Comparison of ENCODE assay signal across 11 cellular contexts in the genomic region with DNA sequence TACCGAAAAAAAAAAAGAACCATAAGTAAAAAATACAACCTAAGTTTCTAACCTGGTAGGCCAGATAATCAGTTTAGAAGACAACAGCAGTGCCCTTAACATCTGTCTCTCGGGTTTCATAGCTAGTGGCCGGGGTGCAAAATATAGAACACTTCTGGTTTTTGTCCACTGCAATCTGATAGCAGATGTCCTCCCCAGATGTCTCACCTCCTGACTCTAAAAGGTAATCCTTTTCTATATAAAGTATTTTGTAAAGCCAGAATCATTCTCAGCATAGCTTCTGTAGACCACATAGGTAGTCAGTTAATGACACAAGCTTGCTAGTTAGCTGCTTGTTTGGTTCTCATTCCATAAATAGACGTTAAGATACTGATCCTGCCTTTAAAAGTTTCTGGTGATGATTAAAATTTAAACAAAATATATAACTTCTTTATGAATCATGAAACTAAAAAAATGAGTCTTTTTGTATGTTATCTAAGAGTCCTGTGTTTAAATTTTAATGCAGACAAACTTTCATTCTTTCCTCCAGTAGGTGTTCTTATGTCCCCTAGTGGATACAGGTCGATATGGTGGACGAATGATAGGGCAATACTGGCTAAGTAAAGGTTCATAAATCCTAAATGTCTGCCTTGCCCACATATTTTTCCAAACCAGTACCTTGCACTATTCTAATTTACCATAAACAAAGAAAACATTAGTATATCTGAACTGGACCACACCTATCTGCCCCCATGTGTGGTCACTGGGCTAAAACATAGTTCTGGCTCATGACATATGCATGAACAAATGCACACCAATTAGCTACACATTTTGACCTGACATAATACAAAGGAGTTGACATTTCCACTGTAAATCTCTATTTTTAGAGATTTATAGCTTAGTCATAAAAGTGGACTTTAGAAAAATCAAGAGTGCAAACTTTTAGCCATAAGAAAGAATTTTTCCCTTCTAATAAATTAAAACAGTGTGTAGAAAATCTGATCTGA.
DNase-seq lines count a peak whose midpoint lies in the region; ATAC-seq, FAIRE-seq and TF ChIP-seq lines count a peak whose summit lies in the region.
"Had no signal": no experiment of that assay in that cellular context is flagged by ENCODE, and none has a peak within 500 bp of the region (broad histone marks: within the 10 kb centered on the region; RNA-seq: fewer than 3 reads in every experiment).

No MANE protein-coding gene starts in this region.

- peaks cover 26% of the 10 kb centered on the region for H3K9me3 ChIP-seq in Loucy (ENCODE audit: insufficient read depth, low read depth, low read length)
- H3K9me3 ChIP-seq: psoas muscle, upper lobe of left lung had no signal

- no peak overlapping the region for H2AFZ ChIP-seq in Loucy (ENCODE audit: low read length)

- FAIRE-seq in RCC 7860 (lab: Jason Lieb, UNC), result no peak

- H3K9me3 Mint-ChIP-seq in activated naive CD8-positive, alpha-beta T cell treated with anti-CD3 and anti-CD28 coated beads, Interleukin-2, amount 50 U/mL, for 24 hours, result peaks cover 16% of the 10 kb centered on the region

- no peaks in the 10 kb centered on the region for H3K9me2 ChIP-seq in Loucy (replicated peaks; ENCODE audit: low read depth, low read length)

- H3K4me3 Mint-ChIP-seq in activated naive CD8-positive, alpha-beta T cell treated with anti-CD3 and anti-CD28 coated beads, Interleukin-2, amount 50 U/mL, for 24 hours, result no peak overlapping the region

- peak; percentile 11 for DNase-seq in GM13977 (ENCODE audit: low spot score)
- peak; percentile 21 for DNase-seq in iris pigment epithelial cell (ENCODE audit: low read depth)
- no peak for DNase-seq in activated naive CD8-positive, alpha-beta T cell treated with anti-CD3 and anti-CD28 coated beads, Interleukin-2, amount 50 U/mL, for 24 hours
- DNase-seq in GM13976 (ENCODE audit: low spot score), result no peak
- DNase-seq in stimulated activated naive CD4-positive, alpha-beta T cell (lab: John Stamatoyannopoulos, UW), result no peak
- no peak for DNase-seq in RCC 7860 (ENCODE audit: low spot score)
- DNase-seq: psoas muscle, upper lobe of left lung had no signal

- H4K20me1 ChIP-seq in Loucy (ENCODE audit: insufficient read depth, low read length, poor library complexity, severe bottlenecking), result no peaks in the 10 kb centered on the region

- peaks cover 33% of the 10 kb centered on the region for H3K36me3 ChIP-seq in Loucy (ENCODE audit: insufficient read depth, low read length)
- H3K36me3 ChIP-seq: upper lobe of left lung had no signal

- H3K4me1 ChIP-seq in Loucy (ENCODE audit: insufficient read depth, low read length, poor library complexity, severe bottlenecking), result no peaks in the 10 kb centered on the region
- H3K4me1 ChIP-seq: upper lobe of left lung had no signal

- peaks cover 6% of the 10 kb centered on the region; the same call in 1 of the 2 replicates for H3K79me2 ChIP-seq in Loucy (ENCODE audit: insufficient read depth, low read length)

- TF ChIP-seq CTCF in GM13977 (IDR thresholded peaks at IDR 0.05; ENCODE audit: extremely low read depth, insufficient read depth, missing control alignments), result peak; percentile 22
- peak; percentile 53 for TF ChIP-seq CTCF in Loucy (conservative IDR thresholded peaks at IDR 0.05; ENCODE audit: low read length)
- no peak for TF ChIP-seq CTCF in GM13976 (IDR thresholded peaks at IDR 0.05; ENCODE audit: borderline replicate concordance, control extremely low read depth, extremely low read depth, insufficient read depth, missing control alignments)

- peaks cover 36% of the 10 kb centered on the region for H3K36me3 Mint-ChIP-seq in activated naive CD8-positive, alpha-beta T cell treated with anti-CD3 and anti-CD28 coated beads, Interleukin-2, amount 50 U/mL, for 24 hours (ENCODE audit: low read depth)

- ATAC-seq in GM21825 (IDR thresholded peaks at IDR 0.05; ENCODE audit: unreplicated experiment), result peak; percentile 32
- no peak for ATAC-seq in activated naive CD8-positive, alpha-beta T cell treated with anti-CD3 and anti-CD28 coated beads, Interleukin-2, amount 50 U/mL, for 24 hours
- ATAC-seq: activated CD4-positive, CD25-positive, alpha-beta regulatory T cell treated with anti-CD3 and anti-CD28 coated beads, Interleukin-2, amount 50 U/mL, for 24 hours; psoas muscle had no signal

- no peaks in the 10 kb centered on the region for H3K27me3 ChIP-seq in Loucy (ENCODE audit: insufficient read depth, low read length, poor library complexity, severe bottlenecking)
- H3K27me3 ChIP-seq: upper lobe of left lung had no signal

- peaks cover 7% of the 10 kb centered on the region; the same call in 1 of the 2 replicates for H3F3A ChIP-seq in Loucy (ENCODE audit: low read depth)

- H3K27me3 Mint-ChIP-seq in activated naive CD8-positive, alpha-beta T cell treated with anti-CD3 and anti-CD28 coated beads, Interleukin-2, amount 50 U/mL, for 24 hours, result no peaks in the 10 kb centered on the region

- in situ Hi-C loops in GM13977 (cut with MboI; ENCODE audit: low pct_unique_long_range_greater_than_20kb, low sequenced_read_pairs, unreplicated experiment), result no loop called here
- in situ Hi-C loops in GM13976 (cut with MboI; ENCODE audit: low sequenced_read_pairs, unreplicated experiment), result no loop called here

- no peak overlapping the region for H3K27ac Mint-ChIP-seq in activated naive CD8-positive, alpha-beta T cell treated with anti-CD3 and anti-CD28 coated beads, Interleukin-2, amount 50 U/mL, for 24 hours

- no peak overlapping the region for H3K9ac ChIP-seq in Loucy (ENCODE audit: low read depth, low read length, poor library complexity, severe bottlenecking)

- H3K4me2 ChIP-seq in Loucy (ENCODE audit: low read depth, low read length, poor library complexity, severe bottlenecking), result no peak overlapping the region

- no peak overlapping the region for H3K4me3 ChIP-seq in Loucy (ENCODE audit: low read length, poor library complexity, severe bottlenecking)
- H3K4me3 ChIP-seq: psoas muscle, upper lobe of left lung had no signal

- peaks cover 3% of the 10 kb centered on the region for H3K4me1 Mint-ChIP-seq in activated naive CD8-positive, alpha-beta T cell treated with anti-CD3 and anti-CD28 coated beads, Interleukin-2, amount 50 U/mL, for 24 hours

Comparison
In these comparisons a context has a peak if more than half of its experiments do, and no peak if none do; other contexts are left out.
1. DNase-seq: peak in GM13977 (single experiment) and iris pigment epithelial cell (single experiment); none in activated naive CD8-positive, alpha-beta T cell treated with anti-CD3 and anti-CD28 coated beads, Interleukin-2, amount 50 U/mL, for 24 hours (single experiment), GM13976 (single experiment), stimulated activated naive CD4-positive, alpha-beta T cell (0 of 6) and RCC 7860 (single experiment).